Comparison of ENCODE assay signal across 1 cellular context in the genomic region with DNA sequence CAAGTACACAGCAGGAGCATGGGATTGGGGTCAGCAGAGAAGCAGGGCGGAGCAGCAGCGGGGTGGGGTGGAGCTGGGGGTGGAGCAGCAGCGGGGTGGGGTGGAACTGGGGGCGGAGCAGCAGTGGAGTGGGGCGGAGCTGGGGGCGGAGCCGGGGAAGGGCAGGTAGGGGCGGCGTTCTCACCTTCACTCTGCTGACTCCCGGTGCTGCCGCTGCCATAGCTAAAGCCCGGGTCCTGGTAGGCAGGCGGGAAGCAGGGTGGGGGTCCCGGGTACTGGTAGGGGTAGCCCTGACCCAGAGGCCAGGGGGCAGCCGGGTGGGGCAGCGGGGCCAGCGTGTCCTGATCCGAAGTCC.
TF ChIP-seq lines count a peak whose summit lies in the region.

No MANE protein-coding gene starts in this region.

TF ChIP-seq in HepG2, 621 proteins besides CTCF, POLR2A, EP300 and RAD21:
- no peak for TF ChIP-seq ZNF619 (CRISPR knock-in tag; IDR thresholded peaks at IDR 0.05)
- TF ChIP-seq SSRP1 (CRISPR knock-in tag; IDR thresholded peaks at IDR 0.05): no peak
- TF ChIP-seq MAF1 (CRISPR knock-in tag; IDR thresholded peaks at IDR 0.05; ENCODE audit: borderline replicate concordance): no peak
- TF ChIP-seq, protein P1, sequence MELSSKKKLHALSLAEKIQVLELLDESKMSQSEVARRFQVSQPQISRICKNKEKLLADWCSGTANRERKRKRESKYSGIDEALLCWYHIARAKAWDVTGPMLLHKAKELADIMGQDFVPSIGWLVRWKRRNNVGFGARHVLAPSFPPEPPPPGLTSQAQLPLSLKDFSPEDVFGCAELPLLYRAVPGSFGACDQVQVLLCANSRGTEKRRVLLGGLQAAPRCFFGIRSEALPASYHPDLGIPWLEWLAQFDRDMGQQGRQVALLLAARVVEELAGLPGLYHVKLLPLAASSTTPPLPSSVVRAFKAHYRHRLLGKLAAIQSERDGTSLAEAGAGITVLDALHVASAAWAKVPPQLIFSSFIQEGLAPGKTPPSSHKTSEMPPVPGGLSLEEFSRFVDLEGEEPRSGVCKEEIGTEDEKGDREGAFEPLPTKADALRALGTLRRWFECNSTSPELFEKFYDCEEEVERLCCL (CRISPR knock-in tag; IDR thresholded peaks at IDR 0.05; ENCODE audit: borderline replicate concordance): no peak
- no peak for TF ChIP-seq ZNF782 (CRISPR knock-in tag; IDR thresholded peaks at IDR 0.05; ENCODE audit: borderline replicate concordance)
- no peak for TF ChIP-seq NBN (conservative IDR thresholded peaks at IDR 0.05)
- TF ChIP-seq, protein P2, sequence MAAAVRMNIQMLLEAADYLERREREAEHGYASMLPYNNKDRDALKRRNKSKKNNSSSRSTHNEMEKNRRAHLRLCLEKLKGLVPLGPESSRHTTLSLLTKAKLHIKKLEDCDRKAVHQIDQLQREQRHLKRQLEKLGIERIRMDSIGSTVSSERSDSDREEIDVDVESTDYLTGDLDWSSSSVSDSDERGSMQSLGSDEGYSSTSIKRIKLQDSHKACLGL (CRISPR knock-in tag; IDR thresholded peaks at IDR 0.05): no peak
- no peak for TF ChIP-seq ELF1 (CRISPR knock-in tag; IDR thresholded peaks at IDR 0.05)
- TF ChIP-seq MTF2 (CRISPR knock-in tag; IDR thresholded peaks at IDR 0.05; ENCODE audit: borderline replicate concordance): no peak
- TF ChIP-seq, protein P3, sequence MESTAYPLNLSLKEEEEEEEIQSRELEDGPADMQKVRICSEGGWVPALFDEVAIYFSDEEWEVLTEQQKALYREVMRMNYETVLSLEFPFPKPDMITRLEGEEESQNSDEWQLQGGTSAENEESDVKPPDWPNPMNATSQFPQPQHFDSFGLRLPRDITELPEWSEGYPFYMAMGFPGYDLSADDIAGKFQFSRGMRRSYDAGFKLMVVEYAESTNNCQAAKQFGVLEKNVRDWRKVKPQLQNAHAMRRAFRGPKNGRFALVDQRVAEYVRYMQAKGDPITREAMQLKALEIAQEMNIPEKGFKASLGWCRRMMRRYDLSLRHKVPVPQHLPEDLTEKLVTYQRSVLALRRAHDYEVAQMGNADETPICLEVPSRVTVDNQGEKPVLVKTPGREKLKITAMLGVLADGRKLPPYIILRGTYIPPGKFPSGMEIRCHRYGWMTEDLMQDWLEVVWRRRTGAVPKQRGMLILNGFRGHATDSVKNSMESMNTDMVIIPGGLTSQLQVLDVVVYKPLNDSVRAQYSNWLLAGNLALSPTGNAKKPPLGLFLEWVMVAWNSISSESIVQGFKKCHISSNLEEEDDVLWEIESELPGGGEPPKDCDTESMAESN (CRISPR knock-in tag; conservative IDR thresholded peaks at IDR 0.05): no peak
- TF ChIP-seq ZNF256 (CRISPR knock-in tag; conservative IDR thresholded peaks at IDR 0.05): no peak
- TF ChIP-seq, protein P4, sequence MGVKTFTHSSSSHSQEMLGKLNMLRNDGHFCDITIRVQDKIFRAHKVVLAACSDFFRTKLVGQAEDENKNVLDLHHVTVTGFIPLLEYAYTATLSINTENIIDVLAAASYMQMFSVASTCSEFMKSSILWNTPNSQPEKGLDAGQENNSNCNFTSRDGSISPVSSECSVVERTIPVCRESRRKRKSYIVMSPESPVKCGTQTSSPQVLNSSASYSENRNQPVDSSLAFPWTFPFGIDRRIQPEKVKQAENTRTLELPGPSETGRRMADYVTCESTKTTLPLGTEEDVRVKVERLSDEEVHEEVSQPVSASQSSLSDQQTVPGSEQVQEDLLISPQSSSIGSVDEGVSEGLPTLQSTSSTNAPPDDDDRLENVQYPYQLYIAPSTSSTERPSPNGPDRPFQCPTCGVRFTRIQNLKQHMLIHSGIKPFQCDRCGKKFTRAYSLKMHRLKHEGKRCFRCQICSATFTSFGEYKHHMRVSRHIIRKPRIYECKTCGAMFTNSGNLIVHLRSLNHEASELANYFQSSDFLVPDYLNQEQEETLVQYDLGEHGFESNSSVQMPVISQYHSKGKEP (CRISPR knock-in tag; IDR thresholded peaks at IDR 0.05): no peak
- TF ChIP-seq, protein P5, sequence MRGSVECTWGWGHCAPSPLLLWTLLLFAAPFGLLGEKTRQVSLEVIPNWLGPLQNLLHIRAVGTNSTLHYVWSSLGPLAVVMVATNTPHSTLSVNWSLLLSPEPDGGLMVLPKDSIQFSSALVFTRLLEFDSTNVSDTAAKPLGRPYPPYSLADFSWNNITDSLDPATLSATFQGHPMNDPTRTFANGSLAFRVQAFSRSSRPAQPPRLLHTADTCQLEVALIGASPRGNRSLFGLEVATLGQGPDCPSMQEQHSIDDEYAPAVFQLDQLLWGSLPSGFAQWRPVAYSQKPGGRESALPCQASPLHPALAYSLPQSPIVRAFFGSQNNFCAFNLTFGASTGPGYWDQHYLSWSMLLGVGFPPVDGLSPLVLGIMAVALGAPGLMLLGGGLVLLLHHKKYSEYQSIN (CRISPR knock-in tag; IDR thresholded peaks at IDR 0.05; ENCODE audit: borderline replicate concordance): no peak
